ENCODE assay signal across 1 cellular context in genomic region chr6:156807795-156808194, GRCh38.
TF ChIP-seq lines count a peak whose summit lies in the region.

No MANE protein-coding gene starts in this region.

TF ChIP-seq in GM12878, 131 proteins besides CTCF, POLR2A, EP300 and RAD21 (continued from another document):
- no peak for TF ChIP-seq BCL3 (IDR thresholded peaks at IDR 0.05; ENCODE audit: borderline replicate concordance, insufficient read depth, low read depth, low read length, poor library complexity, severe bottlenecking)
- no peak for TF ChIP-seq ATF7 (IDR thresholded peaks at IDR 0.05; ENCODE audit: low read depth)
